11 cellular contexts compared by ENCODE assay signal in genomic region chr6:29641430-29642213, GRCh38. TPM values are rescaled to one million over a fixed set of nuclear protein-coding genes. Genes with fewer than 3 reads are reported as not detected.
A peak's percentile ranks its signal among the peaks of the same experiment; 100 is the strongest.
DNase-seq lines count a peak whose midpoint lies in the region; ATAC-seq and TF ChIP-seq lines count a peak whose summit lies in the region.
"Had no signal": no experiment of that assay in that cellular context is flagged by ENCODE, and none has a peak within 500 bp of the region (broad histone marks: within the 10 kb centered on the region; RNA-seq: fewer than 3 reads in every experiment).

No MANE protein-coding gene starts in this region.

- peak in 2 of 3 donors; percentile 39 to 84 for DNase-seq in CD4-positive, CD25-positive, alpha-beta regulatory T cell
- peak; percentile 21 for DNase-seq in activated CD8-positive, alpha-beta T cell treated with anti-CD3 and anti-CD28 coated beads for 36 hours
- DNase-seq in erythroblast (lab: John Stamatoyannopoulos, UW) (peak; percentile 44 to 46), immature natural killer cell (no peak), GM13976 (ENCODE audit: low spot score) (no peak), HPDE6-E6E7 (ENCODE audit: extremely low spot score) (no peak)
- DNase-seq: NCI-H1694; NK-92 treated with Interleukin-12 subunit alpha and Interleukin-12 subunit beta, amount 100 ng/mL, for 24 hours; stimulated activated CD4-positive, alpha-beta T cell treated with anti-CD3 and anti-CD28 coated beads, Interleukin-2, amount 100 ng/mL, for 48 hours had no signal

- in situ Hi-C loops in GM13976 (cut with MboI; ENCODE audit: low sequenced_read_pairs, unreplicated experiment) = no loop called here

- H3K27me3 Mint-ChIP-seq in CD4-positive, CD25-positive, alpha-beta regulatory T cell = no peaks in the 10 kb centered on the region
- H3K27me3 Mint-ChIP-seq in activated CD8-positive, alpha-beta T cell treated with anti-CD3 and anti-CD28 coated beads for 36 hours = no peaks in the 10 kb centered on the region
- peaks cover 2 to 9% (median 4%) of the 10 kb centered on the region in 3 donors for H3K27me3 Mint-ChIP-seq in immature natural killer cell (ENCODE audit: low read depth in 3 of 3)

- H3K4me1 Mint-ChIP-seq in CD4-positive, CD25-positive, alpha-beta regulatory T cell = peaks cover 7 to 34% (median 12%) of the 10 kb centered on the region in 4 donors
- peaks cover 17% of the 10 kb centered on the region for H3K4me1 Mint-ChIP-seq in activated CD8-positive, alpha-beta T cell treated with anti-CD3 and anti-CD28 coated beads for 36 hours (ENCODE audit: low read depth)
- H3K4me1 Mint-ChIP-seq in immature natural killer cell = peaks cover 0 to 4% of the 10 kb centered on the region in 2 donors

- peaks cover 20% of the 10 kb centered on the region for H3K4me1 ChIP-seq in CD4-positive, CD25-positive, alpha-beta regulatory T cell (ENCODE audit: control insufficient read depth, insufficient read depth, low read length, poor library complexity, severe bottlenecking)
- H3K4me1 ChIP-seq in HEK293 (ENCODE audit: control insufficient read depth, insufficient read depth, low read length) = 0 out of 2 replicates have a peak, but pooled peaks cover 5% of the 10 kb centered on the region

- peak overlapping the region; percentile 26 to 87 (median 84) for H3K4me3 Mint-ChIP-seq in CD4-positive, CD25-positive, alpha-beta regulatory T cell
- no peak overlapping the region for H3K4me3 Mint-ChIP-seq in activated CD8-positive, alpha-beta T cell treated with anti-CD3 and anti-CD28 coated beads for 36 hours
- no peak overlapping the region for H3K4me3 Mint-ChIP-seq in immature natural killer cell

- H3K9me3 Mint-ChIP-seq in CD4-positive, CD25-positive, alpha-beta regulatory T cell = no peaks in the 10 kb centered on the region
- no peaks in the 10 kb centered on the region for H3K9me3 Mint-ChIP-seq in activated CD8-positive, alpha-beta T cell treated with anti-CD3 and anti-CD28 coated beads for 36 hours
- H3K9me3 Mint-ChIP-seq in immature natural killer cell = peaks cover 0 to 2% (median 0%) of the 10 kb centered on the region in 6 donors

- H3K27ac Mint-ChIP-seq in CD4-positive, CD25-positive, alpha-beta regulatory T cell = peak overlapping the region; percentile 93 to 97 (median 94)
- peak overlapping the region; percentile 63 for H3K27ac Mint-ChIP-seq in activated CD8-positive, alpha-beta T cell treated with anti-CD3 and anti-CD28 coated beads for 36 hours
- no peak overlapping the region for H3K27ac Mint-ChIP-seq in immature natural killer cell

- no peaks in the 10 kb centered on the region for H3K27me3 ChIP-seq in CD4-positive, CD25-positive, alpha-beta regulatory T cell (ENCODE audit: control insufficient read depth, insufficient read depth, low read length)

- POLR2A ChIA-PET in HEK293 (lab: Yijun Ruan, JAX) = interaction anchor here (0.5 to 1.8 kb wide), 5 partner anchors 8 to 571 kb away, joined by 3 to 8 read pairs (median 4); partner anchors contain the start of gene GABBR1
- POLR2A ChIA-PET in activated CD8-positive, alpha-beta T cell treated with anti-CD3 and anti-CD28 coated beads for 36 hours (lab: Charles Lee) = interaction anchor here (1.2 to 1.6 kb wide), 2 partner anchors 8 to 11 kb away, joined by 3 to 5 read pairs; no protein-coding TSS in a partner anchor

- CTCF ChIA-PET in HEK293 (lab: Yijun Ruan, JAX) = interaction anchor here (0.6 to 10.0 kb wide), 9 partner anchors 8 to 608 kb away, joined by 3 to 105 read pairs (median 3); partner anchors contain the start of gene MOG
- CTCF ChIA-PET in activated CD8-positive, alpha-beta T cell treated with anti-CD3 and anti-CD28 coated beads for 36 hours (lab: Charles Lee) = interaction anchor here (1.3 to 4.8 kb wide), 2 partner anchors 8 to 11 kb away, joined by 5 to 107 read pairs; partner anchors contain the start of gene GABBR1

- TF ChIP-seq CTCF in HEK293 (tag by site-specific recombination; IDR thresholded peaks at IDR 0.05) (no peak), GM13976 (IDR thresholded peaks at IDR 0.05; ENCODE audit: borderline replicate concordance, control extremely low read depth, extremely low read depth, insufficient read depth, missing control alignments) (no peak)
- no peak for TF ChIP-seq CTCF in activated CD8-positive, alpha-beta T cell treated with anti-CD3 and anti-CD28 coated beads for 36 hours (IDR thresholded peaks at IDR 0.05)

- intact Hi-C loops in activated CD8-positive, alpha-beta T cell treated with anti-CD3 and anti-CD28 coated beads for 36 hours (cut with micrococcal nuclease) = no loop called here

- no peak for TF ChIP-seq POLR2A in erythroblast (IDR thresholded peaks at IDR 0.05; ENCODE audit: low read length)

- peak overlapping the region; percentile 55 for H3K4me3 ChIP-seq in CD4-positive, CD25-positive, alpha-beta regulatory T cell (ENCODE audit: low read depth, low read length)
- H3K4me3 ChIP-seq in HEK293 (ENCODE audit: low read depth, low read length) = no peak overlapping the region

- peak; percentile 81 to 87 for ATAC-seq in CD4-positive, CD25-positive, alpha-beta regulatory T cell (ENCODE audit: low read depth in 2 of 2)
- ATAC-seq in activated CD8-positive, alpha-beta T cell treated with anti-CD3 and anti-CD28 coated beads for 36 hours = peak; percentile 86
- no peak for ATAC-seq in HG02571 (IDR thresholded peaks at IDR 0.05; ENCODE audit: unreplicated experiment)

- H3K36me3 ChIP-seq in CD4-positive, CD25-positive, alpha-beta regulatory T cell (ENCODE audit: control insufficient read depth, insufficient read depth, low read length) = no peaks in the 10 kb centered on the region
- no peaks in the 10 kb centered on the region for H3K36me3 ChIP-seq in HEK293 (ENCODE audit: control insufficient read depth in 2 of 2, insufficient read depth in 1 of 2, low read length in 2 of 2)

- no peaks in the 10 kb centered on the region for H3K36me3 Mint-ChIP-seq in CD4-positive, CD25-positive, alpha-beta regulatory T cell
- no peaks in the 10 kb centered on the region for H3K36me3 Mint-ChIP-seq in activated CD8-positive, alpha-beta T cell treated with anti-CD3 and anti-CD28 coated beads for 36 hours (ENCODE audit: low read depth)
- no peaks in the 10 kb centered on the region for H3K36me3 Mint-ChIP-seq in immature natural killer cell

- H3K27ac ChIP-seq in CD4-positive, CD25-positive, alpha-beta regulatory T cell (ENCODE audit: insufficient read depth, low read length, poor library complexity, severe bottlenecking) = peak overlapping the region; percentile 41
- no peak overlapping the region for H3K27ac ChIP-seq in HEK293 (ENCODE audit: extremely low read depth, low read depth, low read length)

- H3K9me3 ChIP-seq in CD4-positive, CD25-positive, alpha-beta regulatory T cell (ENCODE audit: control insufficient read depth in 2 of 2, low read length in 2 of 2) = no peaks in the 10 kb centered on the region
- no peaks in the 10 kb centered on the region for H3K9me3 ChIP-seq in HEK293 (ENCODE audit: control insufficient read depth, insufficient read depth, low read depth, low read length)

TF ChIP-seq in HEK293, 187 proteins besides CTCF, POLR2A, EP300 and RAD21:
- no peak for TF ChIP-seq ZBTB17 (tag by site-specific recombination; IDR thresholded peaks at IDR 0.05)
- TF ChIP-seq ZNF24 (tag by site-specific recombination; IDR thresholded peaks at IDR 0.05) = no peak
- TF ChIP-seq PRDM1 (tag by site-specific recombination; IDR thresholded peaks at IDR 0.05) = peak; percentile 58; the same call in 1 of the 2 replicates
- no peak for TF ChIP-seq ZNF670 (tag by site-specific recombination; IDR thresholded peaks at IDR 0.05; ENCODE audit: low read depth)
- TF ChIP-seq BCL11A (tag by site-specific recombination; IDR thresholded peaks at IDR 0.05; ENCODE audit: low read depth) = no peak
- no peak for TF ChIP-seq ZNF626 (tag by site-specific recombination; IDR thresholded peaks at IDR 0.05)
- TF ChIP-seq KLF1 (tag by site-specific recombination; IDR thresholded peaks at IDR 0.05) = peak; percentile 75
- TF ChIP-seq EGR2 (tag by site-specific recombination; IDR thresholded peaks at IDR 0.05; ENCODE audit: low read depth) = 0 out of 2 replicates have a peak, but pooled peaks have one; percentile 21
- TF ChIP-seq, protein P1, sequence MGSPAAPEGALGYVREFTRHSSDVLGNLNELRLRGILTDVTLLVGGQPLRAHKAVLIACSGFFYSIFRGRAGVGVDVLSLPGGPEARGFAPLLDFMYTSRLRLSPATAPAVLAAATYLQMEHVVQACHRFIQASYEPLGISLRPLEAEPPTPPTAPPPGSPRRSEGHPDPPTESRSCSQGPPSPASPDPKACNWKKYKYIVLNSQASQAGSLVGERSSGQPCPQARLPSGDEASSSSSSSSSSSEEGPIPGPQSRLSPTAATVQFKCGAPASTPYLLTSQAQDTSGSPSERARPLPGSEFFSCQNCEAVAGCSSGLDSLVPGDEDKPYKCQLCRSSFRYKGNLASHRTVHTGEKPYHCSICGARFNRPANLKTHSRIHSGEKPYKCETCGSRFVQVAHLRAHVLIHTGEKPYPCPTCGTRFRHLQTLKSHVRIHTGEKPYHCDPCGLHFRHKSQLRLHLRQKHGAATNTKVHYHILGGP (tag by site-specific recombination; IDR thresholded peaks at IDR 0.05) = peak; percentile 31; the same call in 1 of the 2 replicates
- TF ChIP-seq OVOL3 (tag by site-specific recombination; IDR thresholded peaks at IDR 0.05) = no peak

RNA-seq across cellular contexts. Expression of gene GABBR1, which starts 8.6 kb away (rescaled TPM):
- 56.3 TPM for total RNA-seq in CD4-positive, CD25-positive, alpha-beta regulatory T cell
- 1 to 10 TPM in 3 of 4 donors, under 1 TPM in 1; 0.60 to 1.8 (median 1.5) TPM for polyA plus RNA-seq in CD4-positive, CD25-positive, alpha-beta regulatory T cell
- 10 to 100 TPM; 10.8 to 10.9 TPM for total RNA-seq in activated CD8-positive, alpha-beta T cell treated with anti-CD3 and anti-CD28 coated beads for 36 hours
- polyA plus RNA-seq in immature natural killer cell = not detected

RNA-seq across cellular contexts. Expression of gene MOG, which starts 15.3 kb away (rescaled TPM):
- not detected for total RNA-seq in CD4-positive, CD25-positive, alpha-beta regulatory T cell
- polyA plus RNA-seq in CD4-positive, CD25-positive, alpha-beta regulatory T cell = not detected
- total RNA-seq in activated CD8-positive, alpha-beta T cell treated with anti-CD3 and anti-CD28 coated beads for 36 hours = not detected
- polyA plus RNA-seq in immature natural killer cell = not detected

RNA-seq across cellular contexts. Expression of gene ZFP57, which starts 39.3 kb away (rescaled TPM):
- total RNA-seq in CD4-positive, CD25-positive, alpha-beta regulatory T cell = 2.4 TPM
- 1 to 10 TPM in 2 of 4 donors, not detected in 2; 1.0 to 4.8 TPM for polyA plus RNA-seq in CD4-positive, CD25-positive, alpha-beta regulatory T cell
- total RNA-seq in activated CD8-positive, alpha-beta T cell treated with anti-CD3 and anti-CD28 coated beads for 36 hours = not detected
- 1 to 10 TPM in 2 of 3 donors, not detected in 1; 5.2 to 9.0 TPM for polyA plus RNA-seq in immature natural killer cell

RNA-seq across cellular contexts. Expression of gene OR2H2, which starts 56.7 kb away (rescaled TPM):
- not detected for total RNA-seq in CD4-positive, CD25-positive, alpha-beta regulatory T cell
- not detected for polyA plus RNA-seq in CD4-positive, CD25-positive, alpha-beta regulatory T cell
- total RNA-seq in activated CD8-positive, alpha-beta T cell treated with anti-CD3 and anti-CD28 coated beads for 36 hours = not detected
- polyA plus RNA-seq in immature natural killer cell = not detected

Comparison
In these comparisons a context has a peak if more than half of its experiments do, and no peak if none do; other contexts are left out.
1. DNase-seq: peak in CD4-positive, CD25-positive, alpha-beta regulatory T cell (2 of 3), activated CD8-positive, alpha-beta T cell treated with anti-CD3 and anti-CD28 coated beads for 36 hours (single experiment) and erythroblast (2 of 2); none in immature natural killer cell (0 of 3), GM13976 (single experiment) and HPDE6-E6E7 (single experiment).
2. H3K27ac Mint-ChIP-seq: peak in CD4-positive, CD25-positive, alpha-beta regulatory T cell (3 of 3) and activated CD8-positive, alpha-beta T cell treated with anti-CD3 and anti-CD28 coated beads for 36 hours (single experiment); none in immature natural killer cell (0 of 6).
3. H3K4me3 Mint-ChIP-seq: peak in CD4-positive, CD25-positive, alpha-beta regulatory T cell (4 of 4); none in activated CD8-positive, alpha-beta T cell treated with anti-CD3 and anti-CD28 coated beads for 36 hours (single experiment) and immature natural killer cell (0 of 5).